1 cellular context compared by ENCODE assay signal in genomic region chr10:21754410-21755011, GRCh38.
TF ChIP-seq lines count a peak whose summit lies in the region.

No MANE protein-coding gene starts in this region.

TF ChIP-seq in HepG2, 621 proteins besides CTCF, POLR2A, EP300 and RAD21 (continued from another document and continues in another):
- TF ChIP-seq ZNF275 (CRISPR knock-in tag; IDR thresholded peaks at IDR 0.05; ENCODE audit: borderline replicate concordance) (no peak), FOXK1 (CRISPR knock-in tag; IDR thresholded peaks at IDR 0.05; ENCODE audit: borderline replicate concordance, low read depth) (peak; percentile 30; the same call in 1 of the 2 replicates), PAXIP1 (CRISPR knock-in tag; conservative IDR thresholded peaks at IDR 0.05) (peak; percentile 84), RARA (CRISPR knock-in tag; IDR thresholded peaks at IDR 0.05) (peak; percentile 83), ZNF782 (CRISPR knock-in tag; IDR thresholded peaks at IDR 0.05; ENCODE audit: borderline replicate concordance) (no peak), ATF7 (IDR thresholded peaks at IDR 0.05) (no peak), ATF7 (CRISPR knock-in tag; IDR thresholded peaks at IDR 0.05) (0 out of 2 replicates have a peak, but pooled peaks have one; percentile 39), MAX (IDR thresholded peaks at IDR 0.05) (peak; percentile 63; the same call in 1 of the 2 replicates), MED1 (CRISPR knock-in tag; IDR thresholded peaks at IDR 0.05) (peak; percentile 61), ATF2 (CRISPR knock-in tag; IDR thresholded peaks at IDR 0.05) (0 out of 2 replicates have a peak, but pooled peaks have one; percentile 19), ZNF788 (CRISPR knock-in tag; IDR thresholded peaks at IDR 0.05; ENCODE audit: borderline replicate concordance) (peak; percentile 38; the same call in 1 of the 2 replicates), TFE3 (CRISPR knock-in tag; IDR thresholded peaks at IDR 0.05) (peak; percentile 72; the same call in 1 of the 2 replicates), TCF7 (IDR thresholded peaks at IDR 0.05; ENCODE audit: low read depth) (peak; percentile 63; the same call in 1 of the 2 replicates), ZBTB33 (CRISPR knock-in tag; IDR thresholded peaks at IDR 0.05) (no peak), FOSL2 (CRISPR knock-in tag; IDR thresholded peaks at IDR 0.05) (peak; percentile 50), HIVEP1 (CRISPR knock-in tag; IDR thresholded peaks at IDR 0.05) (peak; percentile 49; the same call in 1 of the 2 replicates), CEBPG (CRISPR knock-in tag; IDR thresholded peaks at IDR 0.05) (peak; percentile 82), ZBTB7A (CRISPR knock-in tag; IDR thresholded peaks at IDR 0.05) (0 out of 2 replicates have a peak, but pooled peaks have one; percentile 29), HDAC2 (CRISPR knock-in tag; IDR thresholded peaks at IDR 0.05) (peak; percentile 39), MXD4 (CRISPR knock-in tag; IDR thresholded peaks at IDR 0.05) (peak; percentile 46; the same call in 1 of the 2 replicates), FOXA1 (IDR thresholded peaks at IDR 0.05) (no peak), FOXA1 (CRISPR knock-in tag; IDR thresholded peaks at IDR 0.05) (0 out of 2 replicates have a peak, but pooled peaks have one; percentile 18), CEBPB (IDR thresholded peaks at IDR 0.05; ENCODE audit: borderline replicate concordance, low read depth, low read length) (peak; percentile 91), ZMYM3 (CRISPR knock-in tag; IDR thresholded peaks at IDR 0.05) (0 out of 2 replicates have a peak, but pooled peaks have one; percentile 50), TCF7L2 (IDR thresholded peaks at IDR 0.05; ENCODE audit: low read depth, low read length) (no peak), TEAD2 (CRISPR knock-in tag; IDR thresholded peaks at IDR 0.05) (no peak), ZNF317 (CRISPR knock-in tag; IDR thresholded peaks at IDR 0.05) (0 out of 2 replicates have a peak, but pooled peaks have one; percentile 9), NCOA2 (CRISPR knock-in tag; IDR thresholded peaks at IDR 0.05) (peak; percentile 44; the same call in 1 of the 2 replicates), TP53 (CRISPR knock-in tag; conservative IDR thresholded peaks at IDR 0.05) (no peak), ZNF562 (CRISPR knock-in tag; IDR thresholded peaks at IDR 0.05; ENCODE audit: borderline replicate concordance) (no peak), NFIC (IDR thresholded peaks at IDR 0.05; ENCODE audit: low read length) (peak; percentile 84), ZFX (CRISPR knock-in tag; IDR thresholded peaks at IDR 0.05; ENCODE audit: low read depth) (peak; percentile 37; the same call in 1 of the 2 replicates), DPF2 (CRISPR knock-in tag; IDR thresholded peaks at IDR 0.05; ENCODE audit: borderline replicate concordance, low read depth) (0 out of 2 replicates have a peak, but pooled peaks have one; percentile 18), RXRB (CRISPR knock-in tag; IDR thresholded peaks at IDR 0.05; ENCODE audit: borderline replicate concordance) (peak; percentile 64; the same call in 1 of the 2 replicates), MAZ (IDR thresholded peaks at IDR 0.05; ENCODE audit: borderline replicate concordance, low read depth, low read length) (peak; percentile 77; the same call in 1 of the 2 replicates), MAZ (CRISPR knock-in tag; IDR thresholded peaks at IDR 0.05; ENCODE audit: low read depth) (no peak), MLLT10 (CRISPR knock-in tag; IDR thresholded peaks at IDR 0.05) (no peak), YEATS2 (CRISPR knock-in tag; IDR thresholded peaks at IDR 0.05; ENCODE audit: borderline replicate concordance) (0 out of 2 replicates have a peak, but pooled peaks have one; percentile 41), ZNF678 (CRISPR knock-in tag; IDR thresholded peaks at IDR 0.05) (0 out of 2 replicates have a peak, but pooled peaks have one; percentile 40), SALL1 (CRISPR knock-in tag; IDR thresholded peaks at IDR 0.05) (peak; percentile 69), HDAC1 (CRISPR knock-in tag; IDR thresholded peaks at IDR 0.05) (peak; percentile 73; the same call in 1 of the 2 replicates), ZSCAN29 (CRISPR knock-in tag; conservative IDR thresholded peaks at IDR 0.05) (peak; percentile 65; the same call in 1 of the 2 replicates), RBAK (CRISPR knock-in tag; IDR thresholded peaks at IDR 0.05) (0 out of 2 replicates have a peak, but pooled peaks have one; percentile 24), SMAD3 (CRISPR knock-in tag; IDR thresholded peaks at IDR 0.05) (0 out of 2 replicates have a peak, but pooled peaks have one; percentile 36), HBP1 (CRISPR knock-in tag; IDR thresholded peaks at IDR 0.05; ENCODE audit: low read depth) (no peak; the same call in 1 of the 2 replicates), ZNF547 (CRISPR knock-in tag; IDR thresholded peaks at IDR 0.05) (0 out of 2 replicates have a peak, but pooled peaks have one; percentile 26), ZNF709 (CRISPR knock-in tag; IDR thresholded peaks at IDR 0.05) (no peak), TEAD3 (CRISPR knock-in tag; optimal IDR thresholded peaks at IDR 0.05; ENCODE audit: borderline replicate concordance) (peak; percentile 32)
- TF ChIP-seq, protein P1, sequence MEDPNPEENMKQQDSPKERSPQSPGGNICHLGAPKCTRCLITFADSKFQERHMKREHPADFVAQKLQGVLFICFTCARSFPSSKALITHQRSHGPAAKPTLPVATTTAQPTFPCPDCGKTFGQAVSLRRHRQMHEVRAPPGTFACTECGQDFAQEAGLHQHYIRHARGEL (CRISPR knock-in tag; IDR thresholded peaks at IDR 0.05), result no peak
- TF ChIP-seq, protein P2, sequence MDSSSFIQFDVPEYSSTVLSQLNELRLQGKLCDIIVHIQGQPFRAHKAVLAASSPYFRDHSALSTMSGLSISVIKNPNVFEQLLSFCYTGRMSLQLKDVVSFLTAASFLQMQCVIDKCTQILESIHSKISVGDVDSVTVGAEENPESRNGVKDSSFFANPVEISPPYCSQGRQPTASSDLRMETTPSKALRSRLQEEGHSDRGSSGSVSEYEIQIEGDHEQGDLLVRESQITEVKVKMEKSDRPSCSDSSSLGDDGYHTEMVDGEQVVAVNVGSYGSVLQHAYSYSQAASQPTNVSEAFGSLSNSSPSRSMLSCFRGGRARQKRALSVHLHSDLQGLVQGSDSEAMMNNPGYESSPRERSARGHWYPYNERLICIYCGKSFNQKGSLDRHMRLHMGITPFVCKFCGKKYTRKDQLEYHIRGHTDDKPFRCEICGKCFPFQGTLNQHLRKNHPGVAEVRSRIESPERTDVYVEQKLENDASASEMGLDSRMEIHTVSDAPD (CRISPR knock-in tag; IDR thresholded peaks at IDR 0.05), result no peak
- TF ChIP-seq, protein P3, sequence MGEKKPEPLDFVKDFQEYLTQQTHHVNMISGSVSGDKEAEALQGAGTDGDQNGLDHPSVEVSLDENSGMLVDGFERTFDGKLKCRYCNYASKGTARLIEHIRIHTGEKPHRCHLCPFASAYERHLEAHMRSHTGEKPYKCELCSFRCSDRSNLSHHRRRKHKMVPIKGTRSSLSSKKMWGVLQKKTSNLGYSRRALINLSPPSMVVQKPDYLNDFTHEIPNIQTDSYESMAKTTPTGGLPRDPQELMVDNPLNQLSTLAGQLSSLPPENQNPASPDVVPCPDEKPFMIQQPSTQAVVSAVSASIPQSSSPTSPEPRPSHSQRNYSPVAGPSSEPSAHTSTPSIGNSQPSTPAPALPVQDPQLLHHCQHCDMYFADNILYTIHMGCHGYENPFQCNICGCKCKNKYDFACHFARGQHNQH (CRISPR knock-in tag; IDR thresholded peaks at IDR 0.05), result peak; percentile 77
- TF ChIP-seq, protein P4, sequence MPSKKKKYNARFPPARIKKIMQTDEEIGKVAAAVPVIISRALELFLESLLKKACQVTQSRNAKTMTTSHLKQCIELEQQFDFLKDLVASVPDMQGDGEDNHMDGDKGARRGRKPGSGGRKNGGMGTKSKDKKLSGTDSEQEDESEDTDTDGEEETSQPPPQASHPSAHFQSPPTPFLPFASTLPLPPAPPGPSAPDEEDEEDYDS (CRISPR knock-in tag; IDR thresholded peaks at IDR 0.05), result no peak
- TF ChIP-seq, protein P5, sequence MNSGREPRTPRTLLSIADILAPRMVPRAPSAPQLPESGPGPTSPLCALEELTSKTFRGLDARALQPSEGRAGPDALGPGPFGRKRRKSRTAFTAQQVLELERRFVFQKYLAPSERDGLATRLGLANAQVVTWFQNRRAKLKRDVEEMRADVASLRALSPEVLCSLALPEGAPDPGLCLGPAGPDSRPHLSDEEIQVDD (CRISPR knock-in tag; IDR thresholded peaks at IDR 0.05; ENCODE audit: borderline replicate concordance), result 0 out of 2 replicates have a peak, but pooled peaks have one; percentile 35
